ENCODE assay signal across 18 cellular contexts in the genomic region with DNA sequence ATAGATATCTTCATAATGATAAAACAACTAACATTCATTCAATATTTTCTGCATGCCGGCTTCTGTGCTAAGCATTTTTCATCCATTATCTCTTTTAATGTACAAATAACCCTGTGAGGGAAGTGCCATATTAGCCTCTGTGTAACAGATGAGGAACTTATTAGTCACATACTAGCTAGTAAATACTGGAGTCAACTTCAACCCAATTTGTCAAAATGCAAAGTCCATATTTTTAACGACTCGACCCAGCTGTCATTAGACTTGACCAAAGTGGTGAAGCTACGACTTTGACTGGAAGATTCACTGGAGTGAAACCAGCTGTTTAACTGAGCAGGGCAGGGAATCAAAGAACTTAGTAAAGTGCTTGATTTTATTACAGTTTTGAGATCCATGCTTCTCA.
"Had no signal": no experiment of that assay in that cellular context is flagged by ENCODE, and none has a peak within 500 bp of the region (broad histone marks: within the 10 kb centered on the region; RNA-seq: fewer than 3 reads in every experiment).

No MANE protein-coding gene starts in this region.

- H3K4me3 Mint-ChIP-seq: central memory CD8-positive, alpha-beta T cell; naive thymus-derived CD4-positive, alpha-beta T cell had no signal

- H3K4me1 Mint-ChIP-seq: central memory CD8-positive, alpha-beta T cell had no signal

- H3K4me1 ChIP-seq: adrenal gland, body of pancreas, suprapubic skin had no signal

- H3K27me3 Mint-ChIP-seq: central memory CD8-positive, alpha-beta T cell; naive thymus-derived CD4-positive, alpha-beta T cell had no signal

- H3K9me3 ChIP-seq: adrenal gland, body of pancreas, suprapubic skin, upper lobe of left lung had no signal

- H3K9me3 Mint-ChIP-seq: activated T-helper 2 cell treated with anti-CD3 and anti-CD28 coated beads, Interferon-gamma antibody, Interleukin-2, Interleukin-4, amounts not matched to agents 10 μg/mL and 5 μg/mL and 100 μg/mL, durations not matched to agents 14 hours and 24 hours and 36 hours; central memory CD8-positive, alpha-beta T cell; naive thymus-derived CD4-positive, alpha-beta T cell had no signal

- H3K36me3 ChIP-seq: adrenal gland, suprapubic skin, upper lobe of left lung had no signal

- H3K4me3 ChIP-seq: adrenal gland, body of pancreas, lung, suprapubic skin, upper lobe of left lung had no signal

- ATAC-seq: body of pancreas; naive thymus-derived CD4-positive, alpha-beta T cell; sciatic nerve had no signal

- H3K27me3 ChIP-seq: adrenal gland, body of pancreas, suprapubic skin, upper lobe of left lung had no signal

- H3K27ac Mint-ChIP-seq: activated T-helper 2 cell treated with anti-CD3 and anti-CD28 coated beads, Interferon-gamma antibody, Interleukin-2, Interleukin-4, amounts not matched to agents 10 μg/mL and 5 μg/mL and 100 μg/mL, durations not matched to agents 14 hours and 24 hours and 36 hours; progenitor cell of endocrine pancreas had no signal

- H3K27ac ChIP-seq: adrenal gland, body of pancreas, suprapubic skin had no signal

- DNase-seq: activated CD4-positive, alpha-beta T cell treated with anti-CD3 and anti-CD28 coated beads, Interleukin-2, amount 50 U/mL, for 1 hour; activated naive CD4-positive, alpha-beta T cell treated with anti-CD3 and anti-CD28 coated beads, Interleukin-2, amount 50 U/mL, for 16 hours; activated T-cell treated with anti-CD3 and anti-CD28 coated beads for 4 hours; adrenal gland; body of pancreas; effector memory CD4-positive, alpha-beta T cell; kidney glomerular epithelial cell; naive thymus-derived CD4-positive, alpha-beta T cell; stimulated activated CD4-positive, alpha-beta T cell treated with anti-CD3 and anti-CD28 coated beads, Interleukin-2, amount 100 ng/mL, for 24 hours; stimulated activated naive CD4-positive, alpha-beta T cell treated with Interleukin-2 at 50 U/mL for 16 hours; T-helper 2 cell; upper lobe of left lung had no signal
